In genomic region chr1:225670356-225670755, GRCh38 we compare ENCODE assay signal across 18 cellular contexts. TPM values are rescaled to one million over a fixed set of nuclear protein-coding genes. Genes with fewer than 3 reads are reported as not detected.
A peak's percentile ranks its signal among the peaks of the same experiment; 100 is the strongest.
DNase-seq lines count a peak whose midpoint lies in the region; FAIRE-seq and TF ChIP-seq lines count a peak whose summit lies in the region.
"Had no signal": no experiment of that assay in that cellular context is flagged by ENCODE, and none has a peak within 500 bp of the region (broad histone marks: within the 10 kb centered on the region; RNA-seq: fewer than 3 reads in every experiment).

No MANE protein-coding gene starts in this region.

- no peaks in the 10 kb centered on the region for H4K20me1 ChIP-seq in keratinocyte (ENCODE audit: control insufficient read depth, extremely low read depth, insufficient read depth, low read length)

- H3K79me2 ChIP-seq in keratinocyte (ENCODE audit: control insufficient read depth, insufficient read depth, low read length) = no peaks in the 10 kb centered on the region

- no peaks in the 10 kb centered on the region for H3K9me3 Mint-ChIP-seq in HFFc6
- H3K9me3 Mint-ChIP-seq: CD4-positive, alpha-beta T cell had no signal

- H3K36me3 ChIP-seq in SJSA1 = no peaks in the 10 kb centered on the region
- no peaks in the 10 kb centered on the region for H3K36me3 ChIP-seq in keratinocyte (ENCODE audit: control insufficient read depth in 2 of 2, extremely low read depth in 1 of 2, insufficient read depth in 2 of 2, low read length in 2 of 2)

- no peak overlapping the region for H3K4me2 ChIP-seq in keratinocyte (ENCODE audit: control insufficient read depth, extremely low read depth, insufficient read depth, low read depth, low read length)
- H3K4me2 ChIP-seq: PC-9 had no signal

- H3K4me1 ChIP-seq in SJSA1 (replicated peaks) (peaks cover 15% of the 10 kb centered on the region), keratinocyte (ENCODE audit: control insufficient read depth, extremely low read depth, insufficient read depth, low read length) (peaks cover 9% of the 10 kb centered on the region)

- H3K9me3 ChIP-seq in SJSA1 (replicated peaks) (no peaks in the 10 kb centered on the region), keratinocyte (ENCODE audit: control insufficient read depth, low read depth, low read length) (no peaks in the 10 kb centered on the region)

- no peaks in the 10 kb centered on the region for H3K27me3 Mint-ChIP-seq in HFFc6 (ENCODE audit: insufficient read depth)

- no peaks in the 10 kb centered on the region for H3K9me1 ChIP-seq in keratinocyte (ENCODE audit: control insufficient read depth, extremely low read depth, insufficient read depth, low read length)

- peak overlapping the region; percentile 69 for H2AFZ ChIP-seq in keratinocyte (ENCODE audit: control insufficient read depth, low read length)
- H2AFZ ChIP-seq: PC-9 had no signal

- TF ChIP-seq CTCF in HFFc6 (IDR thresholded peaks at IDR 0.05) (no peak), keratinocyte (optimal IDR thresholded peaks at IDR 0.05 in 1 of 3, IDR thresholded peaks at IDR 0.05 in 1 of 3, conservative IDR thresholded peaks at IDR 0.05 in 1 of 3; ENCODE audit: extremely low read depth in 1 of 3, insufficient read depth in 2 of 3, low read length in 3 of 3) (no peak)

- H3K4me3 ChIP-seq in SJSA1 (no peak overlapping the region), keratinocyte (ENCODE audit: control insufficient read depth in 2 of 3, extremely low read depth in 1 of 3, insufficient read depth in 2 of 3, low read depth in 1 of 3, low read length in 3 of 3) (no peak overlapping the region)
- H3K4me3 ChIP-seq: K562, PC-9 had no signal

- H3K27ac Mint-ChIP-seq in HFFc6 = peak overlapping the region; percentile 0; the same call in 1 of the 2 replicates
- H3K27ac Mint-ChIP-seq: CD4-positive, alpha-beta T cell had no signal

- peak overlapping the region; percentile 30; the same call in 1 of the 2 replicates for H3K27ac ChIP-seq in SJSA1
- no peak overlapping the region for H3K27ac ChIP-seq in keratinocyte (ENCODE audit: control insufficient read depth, insufficient read depth, low read length)
- H3K27ac ChIP-seq: PC-9 had no signal

- DNase-seq in A172 (ENCODE audit: low spot score) (peak; percentile 61), HFFc6 (no peak), SJSA1 (ENCODE audit: low read depth in 1 of 2, low spot score in 2 of 2) (peak in 1 of 2 experiments; percentile 54), keratinocyte (ENCODE audit: low read depth, low spot score) (no peak), cardiac septum (ENCODE audit: low spot score) (no peak), NCI-H2227 treated with DMSO at 0.1 percent for 48 hours (lab: John Stamatoyannopoulos, UW) (no peak), T-helper 1 cell (no peak)
- no peak for DNase-seq in activated CD8-positive, alpha-beta memory T cell treated with anti-CD3 and anti-CD28 coated beads, Interleukin-2, amount 50 U/mL, for 4 hours
- DNase-seq: CD4-positive, alpha-beta T cell; GOT3; NCI-H1417 treated with DMSO at 0.1 percent for 48 hours; NCI-H187 treated with DMSO at 0.1 percent for 48 hours; NCI-H524; PC-9 had no signal

- peaks cover 15% of the 10 kb centered on the region for H3K4me1 Mint-ChIP-seq in HFFc6 (ENCODE audit: low read depth)

- dilution Hi-C loops in keratinocyte (cut with MboI; ENCODE audit: extremely low pct_ligation_motif_present, low sequenced_read_pairs) = no loop called here

- no peak for FAIRE-seq in keratinocyte (lab: Jason Lieb, UNC)
- FAIRE-seq: A204.1, GM12892, GM18507, K562 had no signal

- no peak overlapping the region for H3K4me3 Mint-ChIP-seq in HFFc6
- H3K4me3 Mint-ChIP-seq: CD4-positive, alpha-beta T cell had no signal

- intact Hi-C loops in cardiac septum (cut with DNase I) = no loop called here

- H3K9ac ChIP-seq in keratinocyte (ENCODE audit: control insufficient read depth, extremely low read depth, insufficient read depth, low read length) = no peak overlapping the region

- H3K36me3 Mint-ChIP-seq in HFFc6 (ENCODE audit: low read depth) = no peaks in the 10 kb centered on the region

- H3K27me3 ChIP-seq in SJSA1 (replicated peaks) = no peaks in the 10 kb centered on the region
- no peaks in the 10 kb centered on the region for H3K27me3 ChIP-seq in keratinocyte (ENCODE audit: control insufficient read depth, extremely low read depth, insufficient read depth, low read length)

RNA-seq across cellular contexts. Expression of gene ENAH, which starts 17.4 kb away (rescaled TPM):
- total RNA-seq in A172 (2014; rRNA removed; shearing (Covaris generic)) = 129 and 155 TPM in 2 replicates
- 100 to 1,000 TPM; 133 to 171 (median 139) TPM for total RNA-seq in HFFc6 (2021; fragmentation: NEBNext Ultra II Directional; extraction: Animal tissue kit (Norgen Biotek cat#: 25700))
- 158 and 216 TPM in 2 replicates for total RNA-seq in SJSA1 (2014; rRNA removed; shearing (Covaris generic))
- polyA plus RNA-seq in keratinocyte = 50.2 to 63.8 TPM (median 61.0 TPM) in 3 replicates
- 65.7 TPM for polyA plus RNA-seq in keratinocyte (2011; ENCODE audit: low read depth)
- 69.5 and 113 TPM in 2 replicates for polyA plus RNA-seq in keratinocyte (2011; cell fraction: cytosol; rRNA removed)
- polyA plus RNA-seq in keratinocyte (2011; cell fraction: nucleus; rRNA removed) = 63.6 and 76.8 TPM in 2 replicates
- 33.5 and 59.5 TPM in 2 replicates for polyA plus RNA-seq in keratinocyte (2012; ENCODE audit: low replicate concordance)
- 25.2 to 127 TPM (median 102 TPM) in 3 replicates for polyA minus RNA-seq in keratinocyte
- 50.5 TPM for polyA minus RNA-seq in keratinocyte (2011; cell fraction: cytosol; rRNA and poly(A)+ RNA removed)
- 26.5 and 63.1 TPM in 2 replicates for polyA minus RNA-seq in keratinocyte (2011; cell fraction: nucleus; rRNA and poly(A)+ RNA removed)
- total RNA-seq in cardiac septum = 195 TPM
- total RNA-seq: CD4-positive, alpha-beta T cell had no signal
